In genomic region chr6:159594750-159595117, GRCh38 we compare ENCODE assay signal across 11 cellular contexts.
DNase-seq lines count a peak whose midpoint lies in the region; ATAC-seq and TF ChIP-seq lines count a peak whose summit lies in the region.
"Had no signal": no experiment of that assay in that cellular context is flagged by ENCODE, and none has a peak within 500 bp of the region (broad histone marks: within the 10 kb centered on the region; RNA-seq: fewer than 3 reads in every experiment).

No MANE protein-coding gene starts in this region.

- H3K27me3 Mint-ChIP-seq in activated CD4-positive, alpha-beta memory T cell treated with anti-CD3 and anti-CD28 coated beads for 36 hours, result no peaks in the 10 kb centered on the region
- H3K27me3 Mint-ChIP-seq in activated CD4-positive, alpha-beta memory T cell treated with anti-CD3 and anti-CD28 coated beads, Interleukin-2, amount 10 ng/mL, durations not matched to agents 7 days and 5 days, result peaks cover 2% of the 10 kb centered on the region
- H3K27me3 Mint-ChIP-seq in activated T-helper 1 cell treated with anti-CD3 and anti-CD28 coated beads, Interleukin-12 subunit alpha, Interleukin-12 subunit beta, Interleukin-2, Interleukin-4 antibody, amounts not matched to agents 30 ng/mL and 10 ng/mL and 1 ng/mL, durations not matched to agents 14 hours and 24 hours and 36 hours (ENCODE audit: insufficient read depth), result no peaks in the 10 kb centered on the region
- no peaks in the 10 kb centered on the region for H3K27me3 Mint-ChIP-seq in stimulated activated naive CD8-positive, alpha-beta T cell treated with anti-CD3 and anti-CD28 coated beads, Interleukin-15, amount 100 ng/mL, for 72 hours

- no peaks in the 10 kb centered on the region for H3K36me3 Mint-ChIP-seq in activated CD4-positive, alpha-beta memory T cell treated with anti-CD3 and anti-CD28 coated beads for 36 hours
- H3K36me3 Mint-ChIP-seq in activated CD4-positive, alpha-beta memory T cell treated with anti-CD3 and anti-CD28 coated beads, Interleukin-2, amount 10 ng/mL, durations not matched to agents 7 days and 5 days (ENCODE audit: low read depth), result no peaks in the 10 kb centered on the region
- H3K36me3 Mint-ChIP-seq in activated T-helper 1 cell treated with anti-CD3 and anti-CD28 coated beads, Interleukin-12 subunit alpha, Interleukin-12 subunit beta, Interleukin-2, Interleukin-4 antibody, amounts not matched to agents 30 ng/mL and 10 ng/mL and 1 ng/mL, durations not matched to agents 14 hours and 24 hours and 36 hours (ENCODE audit: low read depth), result no peaks in the 10 kb centered on the region

- no peak for DNase-seq in activated CD4-positive, alpha-beta memory T cell treated with anti-CD3 and anti-CD28 coated beads for 36 hours
- DNase-seq in activated CD4-positive, alpha-beta memory T cell treated with anti-CD3 and anti-CD28 coated beads, Interleukin-2, amount 10 ng/mL, durations not matched to agents 7 days and 5 days, result no peak
- no peak for DNase-seq in activated T-helper 1 cell treated with anti-CD3 and anti-CD28 coated beads, Interleukin-12 subunit alpha, Interleukin-12 subunit beta, Interleukin-2, Interleukin-4 antibody, amounts not matched to agents 30 ng/mL and 10 ng/mL and 1 ng/mL, durations not matched to agents 14 hours and 24 hours and 36 hours (ENCODE audit: low spot score)
- peak; percentile 48 for DNase-seq in fibroblast of villous mesenchyme (ENCODE audit: low read depth)
- no peak for DNase-seq in stimulated activated naive CD8-positive, alpha-beta T cell treated with anti-CD3 and anti-CD28 coated beads, Interleukin-15, amount 100 ng/mL, for 72 hours
- DNase-seq in cerebellar cortex (ENCODE audit: low spot score), result no peak
- DNase-seq in MV-4-11 (lab: John Stamatoyannopoulos, UW), result no peak
- DNase-seq in effector memory CD4-positive, alpha-beta T cell, result no peak
- DNase-seq: NCI-H2081 treated with DMSO at 0.1 percent for 48 hours had no signal

- H3K9me3 Mint-ChIP-seq in activated CD4-positive, alpha-beta memory T cell treated with anti-CD3 and anti-CD28 coated beads for 36 hours, result no peaks in the 10 kb centered on the region
- no peaks in the 10 kb centered on the region for H3K9me3 Mint-ChIP-seq in activated CD4-positive, alpha-beta memory T cell treated with anti-CD3 and anti-CD28 coated beads, Interleukin-2, amount 10 ng/mL, durations not matched to agents 7 days and 5 days
- no peaks in the 10 kb centered on the region for H3K9me3 Mint-ChIP-seq in activated T-helper 1 cell treated with anti-CD3 and anti-CD28 coated beads, Interleukin-12 subunit alpha, Interleukin-12 subunit beta, Interleukin-2, Interleukin-4 antibody, amounts not matched to agents 30 ng/mL and 10 ng/mL and 1 ng/mL, durations not matched to agents 14 hours and 24 hours and 36 hours
- H3K9me3 Mint-ChIP-seq in stimulated activated naive CD8-positive, alpha-beta T cell treated with anti-CD3 and anti-CD28 coated beads, Interleukin-15, amount 100 ng/mL, for 72 hours, result no peaks in the 10 kb centered on the region

- no peak overlapping the region for H3K4me3 Mint-ChIP-seq in activated CD4-positive, alpha-beta memory T cell treated with anti-CD3 and anti-CD28 coated beads for 36 hours
- H3K4me3 Mint-ChIP-seq in activated CD4-positive, alpha-beta memory T cell treated with anti-CD3 and anti-CD28 coated beads, Interleukin-2, amount 10 ng/mL, durations not matched to agents 7 days and 5 days, result no peak overlapping the region
- H3K4me3 Mint-ChIP-seq in activated T-helper 1 cell treated with anti-CD3 and anti-CD28 coated beads, Interleukin-12 subunit alpha, Interleukin-12 subunit beta, Interleukin-2, Interleukin-4 antibody, amounts not matched to agents 30 ng/mL and 10 ng/mL and 1 ng/mL, durations not matched to agents 14 hours and 24 hours and 36 hours, result peak overlapping the region; percentile 2
- no peak overlapping the region for H3K4me3 Mint-ChIP-seq in stimulated activated naive CD8-positive, alpha-beta T cell treated with anti-CD3 and anti-CD28 coated beads, Interleukin-15, amount 100 ng/mL, for 72 hours

- H3K27ac Mint-ChIP-seq in activated CD4-positive, alpha-beta memory T cell treated with anti-CD3 and anti-CD28 coated beads for 36 hours, result peak overlapping the region; percentile 20
- no peak overlapping the region for H3K27ac Mint-ChIP-seq in activated CD4-positive, alpha-beta memory T cell treated with anti-CD3 and anti-CD28 coated beads, Interleukin-2, amount 10 ng/mL, durations not matched to agents 7 days and 5 days
- H3K27ac Mint-ChIP-seq in activated T-helper 1 cell treated with anti-CD3 and anti-CD28 coated beads, Interleukin-12 subunit alpha, Interleukin-12 subunit beta, Interleukin-2, Interleukin-4 antibody, amounts not matched to agents 30 ng/mL and 10 ng/mL and 1 ng/mL, durations not matched to agents 14 hours and 24 hours and 36 hours, result no peak overlapping the region
- peak overlapping the region; percentile 86 to 91 for H3K27ac Mint-ChIP-seq in stimulated activated naive CD8-positive, alpha-beta T cell treated with anti-CD3 and anti-CD28 coated beads, Interleukin-15, amount 100 ng/mL, for 72 hours

- CTCF ChIA-PET in activated CD4-positive, alpha-beta memory T cell treated with anti-CD3 and anti-CD28 coated beads for 36 hours (lab: Charles Lee), result interaction anchor here (1.0 kb wide), 1 partner anchor 861 kb away, joined by 3 read pairs; no protein-coding TSS in a partner anchor
- CTCF ChIA-PET in activated CD4-positive, alpha-beta memory T cell treated with anti-CD3 and anti-CD28 coated beads, Interleukin-2, amount 10 ng/mL, durations not matched to agents 7 days and 5 days (lab: Charles Lee), result interaction anchor here (0.6 kb wide), 1 partner anchor 38 kb away, joined by 3 read pairs; no protein-coding TSS in a partner anchor

- H3K4me3 ChIP-seq in fibroblast of villous mesenchyme (ENCODE audit: low read depth, low read length), result no peak overlapping the region
- no peak overlapping the region for H3K4me3 ChIP-seq in effector memory CD4-positive, alpha-beta T cell (ENCODE audit: insufficient read depth, low read depth, low read length, poor library complexity, severe bottlenecking)
- H3K4me3 ChIP-seq: GM12878, thyroid gland had no signal

- intact Hi-C loops in activated CD4-positive, alpha-beta memory T cell treated with anti-CD3 and anti-CD28 coated beads for 36 hours (cut with micrococcal nuclease), result no loop called here
- intact Hi-C loops in activated T-helper 1 cell treated with anti-CD3 and anti-CD28 coated beads, Interleukin-12 subunit alpha, Interleukin-12 subunit beta, Interleukin-2, Interleukin-4 antibody, amounts not matched to agents 30 ng/mL and 10 ng/mL and 1 ng/mL, durations not matched to agents 14 hours and 24 hours and 36 hours (cut with micrococcal nuclease), result no loop called here

- peak; percentile 68 for ATAC-seq in stimulated activated naive CD8-positive, alpha-beta T cell treated with anti-CD3 and anti-CD28 coated beads, Interleukin-15, amount 100 ng/mL, for 72 hours
- ATAC-seq: GM12878 had no signal

- H3K9me3 ChIP-seq in effector memory CD4-positive, alpha-beta T cell (ENCODE audit: control insufficient read depth, low read length), result no peaks in the 10 kb centered on the region
- H3K9me3 ChIP-seq: thyroid gland had no signal

- H3K36me3 ChIP-seq in effector memory CD4-positive, alpha-beta T cell (ENCODE audit: control insufficient read depth, insufficient read depth, low read length), result no peaks in the 10 kb centered on the region
- H3K36me3 ChIP-seq: thyroid gland had no signal

- H3K27ac ChIP-seq in effector memory CD4-positive, alpha-beta T cell (ENCODE audit: insufficient read depth, low read length, poor library complexity, severe bottlenecking), result no peak overlapping the region
- H3K27ac ChIP-seq: thyroid gland had no signal

- H3K4me1 Mint-ChIP-seq in activated CD4-positive, alpha-beta memory T cell treated with anti-CD3 and anti-CD28 coated beads for 36 hours (ENCODE audit: low read depth), result peaks cover 14% of the 10 kb centered on the region
- peaks cover 2% of the 10 kb centered on the region for H3K4me1 Mint-ChIP-seq in activated CD4-positive, alpha-beta memory T cell treated with anti-CD3 and anti-CD28 coated beads, Interleukin-2, amount 10 ng/mL, durations not matched to agents 7 days and 5 days
- no peaks in the 10 kb centered on the region for H3K4me1 Mint-ChIP-seq in activated T-helper 1 cell treated with anti-CD3 and anti-CD28 coated beads, Interleukin-12 subunit alpha, Interleukin-12 subunit beta, Interleukin-2, Interleukin-4 antibody, amounts not matched to agents 30 ng/mL and 10 ng/mL and 1 ng/mL, durations not matched to agents 14 hours and 24 hours and 36 hours (ENCODE audit: low read depth)
- peaks cover 14% of the 10 kb centered on the region for H3K4me1 Mint-ChIP-seq in stimulated activated naive CD8-positive, alpha-beta T cell treated with anti-CD3 and anti-CD28 coated beads, Interleukin-15, amount 100 ng/mL, for 72 hours

- TF ChIP-seq CTCF in fibroblast of villous mesenchyme (IDR thresholded peaks at IDR 0.05; ENCODE audit: insufficient read depth, low read depth, low read length), result no peak

- POLR2A ChIA-PET in activated CD4-positive, alpha-beta memory T cell treated with anti-CD3 and anti-CD28 coated beads for 36 hours (lab: Charles Lee), result interaction anchor here (1.2 kb wide), 1 partner anchor 86 kb away, joined by 7 read pairs; no protein-coding TSS in a partner anchor
- POLR2A ChIA-PET in activated CD4-positive, alpha-beta memory T cell treated with anti-CD3 and anti-CD28 coated beads, Interleukin-2, amount 10 ng/mL, durations not matched to agents 7 days and 5 days (lab: Charles Lee), result no interaction called here

- H3K27me3 ChIP-seq in effector memory CD4-positive, alpha-beta T cell (replicated peaks; ENCODE audit: control insufficient read depth, insufficient read depth, low read length, poor library complexity, severe bottlenecking), result no peaks in the 10 kb centered on the region
- H3K27me3 ChIP-seq: thyroid gland had no signal

- H3K4me1 ChIP-seq in effector memory CD4-positive, alpha-beta T cell (ENCODE audit: control insufficient read depth, insufficient read depth, low read length, poor library complexity, severe bottlenecking), result no peaks in the 10 kb centered on the region

Comparison
In these comparisons a context has a peak if more than half of its experiments do, and no peak if none do; other contexts are left out.
1. H3K27ac Mint-ChIP-seq: peak in activated CD4-positive, alpha-beta memory T cell treated with anti-CD3 and anti-CD28 coated beads for 36 hours (single experiment) and stimulated activated naive CD8-positive, alpha-beta T cell treated with anti-CD3 and anti-CD28 coated beads, Interleukin-15, amount 100 ng/mL, for 72 hours (2 of 2); none in activated CD4-positive, alpha-beta memory T cell treated with anti-CD3 and anti-CD28 coated beads, Interleukin-2, amount 10 ng/mL, durations not matched to agents 7 days and 5 days (single experiment) and activated T-helper 1 cell treated with anti-CD3 and anti-CD28 coated beads, Interleukin-12 subunit alpha, Interleukin-12 subunit beta, Interleukin-2, Interleukin-4 antibody, amounts not matched to agents 30 ng/mL and 10 ng/mL and 1 ng/mL, durations not matched to agents 14 hours and 24 hours and 36 hours (single experiment).